In genomic region chr1:182985876-182986275, GRCh38 we compare ENCODE assay signal across 35 cellular contexts. TPM values are rescaled to one million over a fixed set of nuclear protein-coding genes. Genes with fewer than 3 reads are reported as not detected.
"Had no signal": no experiment of that assay in that cellular context is flagged by ENCODE, and none has a peak within 500 bp of the region (broad histone marks: within the 10 kb centered on the region; RNA-seq: fewer than 3 reads in every experiment).

No MANE protein-coding gene starts in this region.

- H3K36me3 Mint-ChIP-seq: natural killer cell; neural progenitor cell; stimulated activated memory B cell treated with anti-CD40 and anti-IgM and Interleukin-4, amounts not matched to agents 10 μg/mL and 1 μg/mL and 100 μg/mL, for 72 hours; type B pancreatic cell had no signal

- H3K4me3 Mint-ChIP-seq: natural killer cell; nephron; neural progenitor cell; stimulated activated memory B cell treated with anti-CD40 and anti-IgM and Interleukin-4, amounts not matched to agents 10 μg/mL and 1 μg/mL and 100 μg/mL, for 72 hours; stimulated activated naive CD8-positive, alpha-beta T cell treated with anti-CD3 and anti-CD28 coated beads, Interleukin-15, amount 100 ng/mL, for 72 hours; type B pancreatic cell had no signal

- H2AFZ ChIP-seq: neural progenitor cell, parathyroid adenoma had no signal

- H3K4me3 ChIP-seq: neural progenitor cell, ovary, psoas muscle, right lobe of liver, skin epidermis, smooth muscle cell, spleen, suprapubic skin, testis, tibial artery, transverse colon, upper lobe of right lung, uterus had no signal

- H3K27me3 ChIP-seq: neural progenitor cell, ovary, right lobe of liver, suprapubic skin, testis, tibial artery, transverse colon, upper lobe of right lung, uterus had no signal

- H3K4me1 ChIP-seq: parathyroid adenoma, psoas muscle, right lobe of liver, spleen, suprapubic skin, testis, transverse colon, upper lobe of right lung, uterus had no signal

- ATAC-seq: natural killer cell; psoas muscle; right cardiac atrium; right lobe of liver; stimulated activated memory B cell treated with anti-CD40 and anti-IgM and Interleukin-4, amounts not matched to agents 10 μg/mL and 1 μg/mL and 100 μg/mL, for 72 hours; stimulated activated naive CD8-positive, alpha-beta T cell treated with anti-CD3 and anti-CD28 coated beads, Interleukin-15, amount 100 ng/mL, for 72 hours; stimulated activated naive CD8-positive, alpha-beta T cell treated with anti-CD3 and anti-CD28 coated beads, Interleukin-15, Interleukin-2, amounts not matched to agents 100 U/mL and 50 U/mL, for 24 hours; upper lobe of right lung had no signal

- H3K27ac ChIP-seq: neural progenitor cell, ovary, parathyroid adenoma, psoas muscle, right lobe of liver, skin epidermis, spleen, suprapubic skin, testis, tibial artery, transverse colon, upper lobe of right lung, uterus had no signal

- H3K79me2 ChIP-seq: parathyroid adenoma had no signal

- H3K36me3 ChIP-seq: neural progenitor cell, ovary, right lobe of liver, spleen, suprapubic skin, tibial artery, transverse colon, upper lobe of right lung, uterus had no signal

- H3K9me3 Mint-ChIP-seq: natural killer cell; stimulated activated memory B cell treated with anti-CD40 and anti-IgM and Interleukin-4, amounts not matched to agents 10 μg/mL and 1 μg/mL and 100 μg/mL, for 72 hours; stimulated activated naive CD8-positive, alpha-beta T cell treated with anti-CD3 and anti-CD28 coated beads, Interleukin-15, amount 100 ng/mL, for 72 hours; type B pancreatic cell had no signal

- H3K9me3 ChIP-seq: ovary, psoas muscle, right lobe of liver, suprapubic skin, testis, tibial artery, transverse colon, upper lobe of right lung, uterus had no signal

- H3K27ac Mint-ChIP-seq: natural killer cell; nephron; neural progenitor cell; progenitor cell of endocrine pancreas; stimulated activated memory B cell treated with anti-CD40 and anti-IgM and Interleukin-4, amounts not matched to agents 10 μg/mL and 1 μg/mL and 100 μg/mL, for 72 hours; stimulated activated naive CD8-positive, alpha-beta T cell treated with anti-CD3 and anti-CD28 coated beads, Interleukin-15, amount 100 ng/mL, for 72 hours; type B pancreatic cell had no signal

- H3K4me2 ChIP-seq: neural progenitor cell, smooth muscle cell had no signal

- H3K4me1 Mint-ChIP-seq: natural killer cell; nephron; neural progenitor cell; stimulated activated naive CD8-positive, alpha-beta T cell treated with anti-CD3 and anti-CD28 coated beads, Interleukin-15, amount 100 ng/mL, for 72 hours had no signal

- DNase-seq: natural killer cell; occipital lobe; ovary; posterior cingulate gyrus; psoas muscle; right cardiac atrium; right lobe of liver; spleen; stimulated activated CD4-positive, alpha-beta T cell treated with anti-CD3 and anti-CD28 coated beads, Interleukin-12 subunit alpha, Interleukin-12 subunit beta, amount 100 ng/mL, for 4 hours; stimulated activated CD4-positive, alpha-beta T cell treated with anti-CD3 and anti-CD28 coated beads, Interleukin-1b, Interleukin-23, amount 100 ng/mL, for 48 hours; stimulated activated CD4-positive, alpha-beta T cell treated with anti-CD3 and anti-CD28 coated beads, Interleukin-4, amount 100 ng/mL, for 1 hour; stimulated activated CD4-positive, alpha-beta T cell treated with anti-CD3 and anti-CD28 coated beads, Interleukin-4, amount 100 ng/mL, for 4 hours; stimulated activated CD8-positive, alpha-beta memory T cell treated with anti-CD3 and anti-CD28 coated beads, Interleukin-4, amount 100 ng/mL, for 48 hours; stimulated activated naive CD4-positive, alpha-beta T cell; stimulated activated naive CD8-positive, alpha-beta T cell treated with anti-CD3 and anti-CD28 coated beads, Interleukin-15, amount 100 ng/mL, for 72 hours; stimulated activated naive CD8-positive, alpha-beta T cell treated with anti-CD3 and anti-CD28 coated beads, Interleukin-15, Interleukin-2, amounts not matched to agents 100 U/mL and 50 U/mL, for 24 hours; substantia nigra; testis; tibial artery; transverse colon; upper lobe of right lung; uterus had no signal

- H3K27me3 Mint-ChIP-seq: progenitor cell of endocrine pancreas, type B pancreatic cell had no signal

RNA-seq across cellular contexts. Expression of gene SHCBP1L, which starts 32.9 kb away (rescaled TPM):
- total RNA-seq: natural killer cell, occipital lobe, osteoblast, ovary, progenitor cell of endocrine pancreas, psoas muscle, right cardiac atrium, right lobe of liver, smooth muscle cell, spleen, suprapubic skin, transverse colon, upper lobe of right lung had no signal
- polyA plus RNA-seq: neural cell, ovary, psoas muscle, smooth muscle cell, spleen, thymus, urinary bladder had no signal
